8 cellular contexts compared by ENCODE assay signal in the genomic region with DNA sequence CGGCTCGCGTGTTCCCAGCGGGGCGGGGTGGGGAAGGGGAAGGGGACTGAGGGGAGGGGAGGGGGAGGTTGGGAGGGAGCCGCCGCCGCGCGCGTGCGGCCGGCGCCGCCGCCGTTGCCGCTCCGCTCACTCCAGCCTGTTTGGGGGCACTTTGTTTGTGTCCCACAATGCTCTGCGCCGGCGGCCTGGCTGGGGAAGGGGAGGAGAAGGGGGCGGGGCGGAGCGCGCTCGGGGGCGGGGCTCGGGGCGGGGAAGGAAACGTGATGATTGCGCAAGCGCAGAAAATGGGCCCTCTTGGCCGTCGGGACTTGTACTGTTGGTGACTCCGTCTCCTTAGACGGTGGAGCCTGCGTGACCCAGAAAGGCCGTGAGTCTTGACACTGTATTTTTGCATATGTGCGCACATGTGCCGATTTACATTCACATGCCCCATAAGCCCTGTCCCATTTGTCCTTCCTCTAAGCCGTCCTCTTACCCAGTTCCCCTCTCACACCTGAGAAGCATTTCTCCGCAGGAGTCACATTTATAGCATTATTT. TPM values are rescaled to one million over a fixed set of nuclear protein-coding genes. Genes with fewer than 3 reads are reported as not detected.
DNase-seq lines count a peak whose midpoint lies in the region; ATAC-seq and TF ChIP-seq lines count a peak whose summit lies in the region.

A gene with protein sequence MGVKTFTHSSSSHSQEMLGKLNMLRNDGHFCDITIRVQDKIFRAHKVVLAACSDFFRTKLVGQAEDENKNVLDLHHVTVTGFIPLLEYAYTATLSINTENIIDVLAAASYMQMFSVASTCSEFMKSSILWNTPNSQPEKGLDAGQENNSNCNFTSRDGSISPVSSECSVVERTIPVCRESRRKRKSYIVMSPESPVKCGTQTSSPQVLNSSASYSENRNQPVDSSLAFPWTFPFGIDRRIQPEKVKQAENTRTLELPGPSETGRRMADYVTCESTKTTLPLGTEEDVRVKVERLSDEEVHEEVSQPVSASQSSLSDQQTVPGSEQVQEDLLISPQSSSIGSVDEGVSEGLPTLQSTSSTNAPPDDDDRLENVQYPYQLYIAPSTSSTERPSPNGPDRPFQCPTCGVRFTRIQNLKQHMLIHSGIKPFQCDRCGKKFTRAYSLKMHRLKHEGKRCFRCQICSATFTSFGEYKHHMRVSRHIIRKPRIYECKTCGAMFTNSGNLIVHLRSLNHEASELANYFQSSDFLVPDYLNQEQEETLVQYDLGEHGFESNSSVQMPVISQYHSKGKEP (minus strand): TSS at position 169 of the 537 bp plus-strand sequence. CDS start 53,044 bp downstream, outside the sequence.

- H3K56ac ChIP-seq in IMR-90 (ENCODE audit: extremely low read depth, insufficient read depth, low read length) = peak within 1 kb of the TSS; percentile 1; the same call in 1 of the 2 replicates

- peak within 1 kb of the TSS; percentile 91 for H3K9ac ChIP-seq in IMR-90 (ENCODE audit: low read depth, low read length)
- peak within 1 kb of the TSS; percentile 78 for H3K9ac ChIP-seq in PC-3 (ENCODE audit: low read length)

- intact Hi-C loops in IMR-90 (cut with micrococcal nuclease) = loop anchor here (5.0 to 10.0 kb wide), 2 partner anchors 70 to 112 kb away; a partner anchor contains a TSS
- intact Hi-C loops in PC-3 (cut with micrococcal nuclease) = loop anchor here (5.0 to 10.0 kb wide), 2 partner anchors 77 to 100 kb away; no protein-coding TSS in a partner anchor

- peak within 1 kb of the TSS; percentile 99 for H3K4me3 ChIP-seq in IMR-90 (ENCODE audit: insufficient read depth, low read depth, low read length)
- H3K4me3 ChIP-seq in PC-3 (ENCODE audit: low read length) = peak within 1 kb of the TSS; percentile 82
- peak within 1 kb of the TSS; percentile 67 to 73 for H3K4me3 ChIP-seq in muscle layer of duodenum (ENCODE audit: low read depth in 1 of 2, low read length in 2 of 2)

- no peaks in the 10 kb centered on the region for H3K9me3 Mint-ChIP-seq in activated T-cell treated with anti-CD3 and anti-CD28 coated beads, Interleukin-2, amount 50 U/mL, for 24 hours

- H2BK5ac ChIP-seq in IMR-90 (ENCODE audit: low read depth, low read length, poor library complexity, severe bottlenecking) = peak within 1 kb of the TSS; percentile 74

- H4K8ac ChIP-seq in IMR-90 (ENCODE audit: low read depth in 2 of 2, low read length in 2 of 2) = peak within 1 kb of the TSS; percentile 94 to 99

- peak within 1 kb of the TSS; percentile 31; the same call in 1 of the 3 replicates for H2BK15ac ChIP-seq in IMR-90 (ENCODE audit: low read depth, low read length)

- H3F3A ChIP-seq in PC-3 (ENCODE audit: low read length, unreplicated experiment) = no peaks in the 10 kb centered on the region

- H3K9me2 ChIP-seq in PC-3 (replicated peaks; ENCODE audit: low read length) = no peaks in the 10 kb centered on the region

- H3K9me1 ChIP-seq in IMR-90 (ENCODE audit: insufficient read depth, low read length) = 0 out of 2 replicates have a peak, but pooled peaks cover 2% of the 10 kb centered on the region

- peak within 1 kb of the TSS; percentile 8 for H2BK20ac ChIP-seq in IMR-90 (ENCODE audit: low read depth, low read length)

- TF ChIP-seq POLR2A in IMR-90 (IDR thresholded peaks at IDR 0.05; ENCODE audit: low read depth, low read length) = no peak

- peak; percentile 91 for DNase-seq in DMS 273 (lab: John Stamatoyannopoulos, UW; ENCODE audit: unreplicated experiment)
- peak; percentile 85 for DNase-seq in IMR-90
- DNase-seq in PC-3 = peak; percentile 88
- peak; percentile 93 for DNase-seq in activated T-cell treated with anti-CD3 and anti-CD28 coated beads, Interleukin-2, amount 50 U/mL, for 24 hours
- DNase-seq in stimulated activated CD8-positive, alpha-beta memory T cell treated with anti-CD3 and anti-CD28 coated beads, Interleukin-7, amount 100 ng/mL, for 24 hours (ENCODE audit: low read depth) = peak; percentile 79

- TF ChIP-seq CTCF in IMR-90 (conservative IDR thresholded peaks at IDR 0.05; ENCODE audit: low read depth, low read length) (no peak), PC-3 (conservative IDR thresholded peaks at IDR 0.05; ENCODE audit: low read depth, low read length) (no peak)

- peak within 1 kb of the TSS; percentile 99 for H3K18ac ChIP-seq in IMR-90 (ENCODE audit: low read depth, low read length)

- H3K27me3 ChIP-seq in IMR-90 (ENCODE audit: control insufficient read depth, insufficient read depth, low read length) = no peaks in the 10 kb centered on the region
- no peaks in the 10 kb centered on the region for H3K27me3 ChIP-seq in PC-3 (ENCODE audit: low read length)
- no peaks in the 10 kb centered on the region for H3K27me3 ChIP-seq in muscle layer of duodenum (ENCODE audit: low read depth, low read length)

- peak; percentile 56 for ATAC-seq in GM21526 (IDR thresholded peaks at IDR 0.05; ENCODE audit: low FRiP score, unreplicated experiment)
- peak; percentile 94 for ATAC-seq in IMR-90 (ENCODE audit: low read depth)
- peak; percentile 77 for ATAC-seq in PC-3
- ATAC-seq in esophagus mucosa = peak; percentile 96

- H3K4me2 ChIP-seq in IMR-90 (ENCODE audit: low read depth, low read length) (peak within 1 kb of the TSS; percentile 96), PC-3 (ENCODE audit: low read length) (peak within 1 kb of the TSS; percentile 92)

- dilution Hi-C loops in IMR-90 (cut with HindIII; ENCODE audit: low sequenced_read_pairs, unreplicated experiment) = no loop called here

- POLR2A ChIA-PET in IMR-90 (lab: Charles Lee; ENCODE audit: unreplicated experiment) (interaction anchor here (0.6 kb wide), 4 partner anchors 36 to 846 kb away, joined by 3 to 12 read pairs (median 8); no protein-coding TSS in a partner anchor), PC-3 (lab: Charles Lee; ENCODE audit: unreplicated experiment) (no interaction called here)

- peak within 1 kb of the TSS; percentile 26; the same call in 1 of the 2 replicates for H3K23ac ChIP-seq in IMR-90 (ENCODE audit: low read depth, low read length)

- H3K4me1 Mint-ChIP-seq in activated T-cell treated with anti-CD3 and anti-CD28 coated beads, Interleukin-2, amount 50 U/mL, for 24 hours (ENCODE audit: low read depth) = peaks cover 42% of the 10 kb centered on the region

- WGBS in IMR-90 (ENCODE audit: extremely low coverage in 2 of 2, insufficient read length in 1 of 2), 2 experiments = 13% methylated on average over 3 of the region's 43 CpGs; no CpG with 5 or more reads in 1 of the 2 experiments

- H3K36me3 ChIP-seq in IMR-90 (ENCODE audit: control insufficient read depth, insufficient read depth, low read length) (no peaks in the 10 kb centered on the region), PC-3 (ENCODE audit: low read depth, low read length) (no peaks in the 10 kb centered on the region), muscle layer of duodenum (ENCODE audit: control insufficient read depth in 1 of 2, insufficient read depth in 2 of 2, low read length in 2 of 2) (no peaks in the 10 kb centered on the region)

- peak within 1 kb of the TSS; percentile 36 for H3K14ac ChIP-seq in IMR-90 (replicated peaks; ENCODE audit: low read depth, low read length)

- H3K79me1 ChIP-seq in IMR-90 (ENCODE audit: low read depth in 1 of 2, low read length in 2 of 2) = peaks cover 3 to 10% of the 10 kb centered on the region in 2 experiments

- peak within 1 kb of the TSS; percentile 91 for H2AK9ac ChIP-seq in IMR-90 (replicated peaks; ENCODE audit: low read depth, low read length, poor library complexity)

- peak within 1 kb of the TSS; percentile 96 for H2AFZ ChIP-seq in IMR-90 (replicated peaks; ENCODE audit: low read length, poor library complexity)
- H2AFZ ChIP-seq in PC-3 (ENCODE audit: low read length) = peak within 1 kb of the TSS; percentile 99

- peak within 1 kb of the TSS; percentile 5; the same call in 1 of the 2 replicates for H2AK5ac ChIP-seq in IMR-90 (ENCODE audit: low read depth, low read length)

- H4K91ac ChIP-seq in IMR-90 (ENCODE audit: insufficient read depth, low read depth, low read length) = peak within 1 kb of the TSS; percentile 62

- peak within 1 kb of the TSS; percentile 100 for H4K5ac ChIP-seq in IMR-90 (ENCODE audit: low read depth, low read length)

- H3K4ac ChIP-seq in IMR-90 (ENCODE audit: low read depth, low read length) = peak within 1 kb of the TSS; percentile 52

- H4K20me1 ChIP-seq in IMR-90 (ENCODE audit: insufficient read depth, low read length) = peaks cover 5% of the 10 kb centered on the region; the same call in 1 of the 2 replicates
- H4K20me1 ChIP-seq in PC-3 (ENCODE audit: low read length) = peaks cover 9% of the 10 kb centered on the region

- H3K27ac ChIP-seq in IMR-90 (ENCODE audit: insufficient read depth, low read length) (peak within 1 kb of the TSS; percentile 85), PC-3 (ENCODE audit: low read length) (peak within 1 kb of the TSS; percentile 40; the same call in 1 of the 2 replicates), muscle layer of duodenum (ENCODE audit: low read length) (peak within 1 kb of the TSS; percentile 84)

- BruUV-seq in IMR-90 (replicated peaks; lab: Mats Ljungman, UMichigan) (no TSS peak), PC-3 (replicated peaks; lab: Mats Ljungman, UMichigan) (no TSS peak)

- H3K36me3 Mint-ChIP-seq in activated T-cell treated with anti-CD3 and anti-CD28 coated beads, Interleukin-2, amount 50 U/mL, for 24 hours (ENCODE audit: low read depth) = peaks cover 14% of the 10 kb centered on the region

- H3K9me3 ChIP-seq in IMR-90 (ENCODE audit: control insufficient read depth, insufficient read depth, low read length) (peaks cover 3% of the 10 kb centered on the region; the same call in 1 of the 2 replicates), PC-3 (ENCODE audit: low read length) (peaks cover 2% of the 10 kb centered on the region; the same call in 1 of the 2 replicates), muscle layer of duodenum (ENCODE audit: control insufficient read depth in 1 of 2, low read length in 2 of 2) (peaks cover 0 to 2% of the 10 kb centered on the region in 2 donors)

- H3K79me2 ChIP-seq in PC-3 (ENCODE audit: low read length) = peaks cover 43% of the 10 kb centered on the region

- peak within 1 kb of the TSS; percentile 97 for H3K27ac Mint-ChIP-seq in activated T-cell treated with anti-CD3 and anti-CD28 coated beads, Interleukin-2, amount 50 U/mL, for 24 hours

- CTCF ChIA-PET in IMR-90 (lab: Yijun Ruan, JAX) = no interaction called here
- CTCF ChIA-PET in PC-3 (lab: Charles Lee) = no interaction called here

- H3K4me1 ChIP-seq in IMR-90 (ENCODE audit: control insufficient read depth, insufficient read depth, low read length) (peaks cover 6% of the 10 kb centered on the region; the same call in 1 of the 2 replicates), PC-3 (ENCODE audit: insufficient read depth, low read length) (peaks cover 19% of the 10 kb centered on the region), muscle layer of duodenum (ENCODE audit: control insufficient read depth in 1 of 2, insufficient read depth in 2 of 2, low read length in 2 of 2) (peaks cover 11 to 32% of the 10 kb centered on the region in 2 donors)

- in situ Hi-C loops in IMR-90 (cut with MboI; ENCODE audit: low sequenced_read_pairs) = no loop called here

- TF ChIP-seq RAD21 in IMR-90 (IDR thresholded peaks at IDR 0.05; ENCODE audit: low read length) = no peak

- peak within 1 kb of the TSS; percentile 89 for H3K4me3 Mint-ChIP-seq in activated T-cell treated with anti-CD3 and anti-CD28 coated beads, Interleukin-2, amount 50 U/mL, for 24 hours

- peak within 1 kb of the TSS; percentile 8 for H2BK120ac ChIP-seq in IMR-90 (ENCODE audit: low read depth, low read length)

- no peaks in the 10 kb centered on the region for H3K27me3 Mint-ChIP-seq in activated T-cell treated with anti-CD3 and anti-CD28 coated beads, Interleukin-2, amount 50 U/mL, for 24 hours

RNA-seq across cellular contexts. Expression of the gene that starts here (rescaled TPM):
- total RNA-seq in IMR-90 (2012; rRNA removed) (19.4 and 23.3 TPM in 2 replicates), PC-3 (2014; rRNA removed) (27.5 and 28.9 TPM in 2 replicates), esophagus mucosa (22.5 TPM)
- polyA plus RNA-seq in IMR-90 (2012; rRNA removed) = 5.2 and 6.9 TPM in 2 replicates
- polyA plus RNA-seq in IMR-90 (2012; cell fraction: cytosol; rRNA removed) = 1.7 and 2.8 TPM in 2 replicates
- polyA plus RNA-seq in IMR-90 (2012; cell fraction: nucleus; rRNA removed; ENCODE audit: low replicate concordance) = 3.2 and 24.8 TPM in 2 replicates

Comparison
In these comparisons a context has a peak if more than half of its experiments do, and no peak if none do; other contexts are left out.
1. Peak in every context shown above with its lines: DNase-seq, ATAC-seq, H3K4me3 ChIP-seq and H3K27ac ChIP-seq.